17 cellular contexts compared by ENCODE assay signal in genomic region chr12:32435921-32436710, GRCh38. TPM values are rescaled to one million over a fixed set of nuclear protein-coding genes. Genes with fewer than 3 reads are reported as not detected.
DNase-seq lines count a peak whose midpoint lies in the region; ATAC-seq and TF ChIP-seq lines count a peak whose summit lies in the region.
"Had no signal": no experiment of that assay in that cellular context is flagged by ENCODE, and none has a peak within 500 bp of the region (broad histone marks: within the 10 kb centered on the region; RNA-seq: fewer than 3 reads in every experiment).

No MANE protein-coding gene starts in this region.

- no peaks in the 10 kb centered on the region for H3K79me1 ChIP-seq in IMR-90 (ENCODE audit: low read depth in 1 of 2, low read length in 2 of 2)

- POLR2A ChIA-PET in IMR-90 (lab: Charles Lee; ENCODE audit: unreplicated experiment): no interaction called here

- WGBS in IMR-90 (ENCODE audit: extremely low coverage in 2 of 2, insufficient read length in 1 of 2), 2 experiments: no CpG with 5 or more reads among the region's 7 CpGs
- 96 to 100% methylated on average over 5 to 7 of the region's 7 CpGs for WGBS in endodermal cell (ENCODE audit: insufficient coverage in 1 of 2, insufficient read length in 1 of 2), 2 experiments
- 68 to 77% methylated on average over 7 of the region's 7 CpGs for WGBS in tibial nerve, 2 donors

- no peaks in the 10 kb centered on the region for H3K27me3 Mint-ChIP-seq in endodermal cell (ENCODE audit: insufficient read depth)
- H3K27me3 Mint-ChIP-seq: dendritic cell treated with granulocyte-macrophage colony-stimulating factor and Interleukin-4, amounts not matched to agents 40 ng/mL and 50 ng/mL, for 4 days had no signal

- H3K36me3 Mint-ChIP-seq in endodermal cell (ENCODE audit: low read depth): peaks cover 21% of the 10 kb centered on the region

- H3K4me2 ChIP-seq in BLaER1 treated with 17β-estradiol and CSF1 and Interleukin-3, amounts not matched to agents 10 nM and 100 nM: peak overlapping the region in 8 of 11 experiments; percentile 56 to 83 (median 68); a peak in 13 of 22 replicates
- H3K4me2 ChIP-seq in IMR-90 (ENCODE audit: low read depth, low read length): peak overlapping the region; percentile 78; the same call in 1 of the 2 replicates

- no peak overlapping the region for H3K56ac ChIP-seq in IMR-90 (ENCODE audit: extremely low read depth, insufficient read depth, low read length)

- H3K36me3 ChIP-seq in BLaER1 treated with 17β-estradiol and CSF1 and Interleukin-3, amounts not matched to agents 10 nM and 100 nM: no peaks in the 10 kb centered on the region
- H3K36me3 ChIP-seq in IMR-90 (ENCODE audit: control insufficient read depth, insufficient read depth, low read length) (no peaks in the 10 kb centered on the region), endodermal cell (ENCODE audit: control insufficient read depth, insufficient read depth, low read length) (peaks cover 8% of the 10 kb centered on the region), tibial nerve (no peaks in the 10 kb centered on the region)
- H3K36me3 ChIP-seq: esophagus squamous epithelium, right atrium auricular region had no signal

- no peak overlapping the region for H2AFZ ChIP-seq in IMR-90 (replicated peaks; ENCODE audit: low read length, poor library complexity)

- H2BK20ac ChIP-seq in IMR-90 (ENCODE audit: low read depth, low read length): peak overlapping the region; percentile 50

- TF ChIP-seq EP300 in tibial nerve (IDR thresholded peaks at IDR 0.05): no peak

- no peaks in the 10 kb centered on the region for H3K27me3 ChIP-seq in BLaER1 treated with 17β-estradiol and CSF1 and Interleukin-3, amounts not matched to agents 10 nM and 100 nM
- peaks cover 3% of the 10 kb centered on the region for H3K27me3 ChIP-seq in IMR-90 (ENCODE audit: control insufficient read depth, insufficient read depth, low read length)
- H3K27me3 ChIP-seq in endodermal cell (ENCODE audit: control insufficient read depth, insufficient read depth, low read length, poor library complexity, severe bottlenecking): no peaks in the 10 kb centered on the region
- no peaks in the 10 kb centered on the region for H3K27me3 ChIP-seq in tibial nerve
- H3K27me3 ChIP-seq: esophagus squamous epithelium, right atrium auricular region had no signal

- peaks cover 0 to 33% (median 21%) of the 10 kb centered on the region in 10 experiments; a peak in 15 of 20 replicates for H3K4me1 ChIP-seq in BLaER1 treated with 17β-estradiol and CSF1 and Interleukin-3, amounts not matched to agents 10 nM and 100 nM
- peaks cover 9% of the 10 kb centered on the region for H3K4me1 ChIP-seq in IMR-90 (ENCODE audit: control insufficient read depth, insufficient read depth, low read length)
- H3K4me1 ChIP-seq in endodermal cell (ENCODE audit: control insufficient read depth, insufficient read depth, low read length): no peaks in the 10 kb centered on the region
- no peaks in the 10 kb centered on the region for H3K4me1 ChIP-seq in tibial nerve

- H3K14ac ChIP-seq in IMR-90 (replicated peaks; ENCODE audit: low read depth, low read length): no peak overlapping the region

- ATAC-seq in IMR-90 (ENCODE audit: low read depth) (peak; percentile 82), HG02610 (IDR thresholded peaks at IDR 0.05; ENCODE audit: unreplicated experiment) (no peak)
- ATAC-seq: left ventricle myocardium superior had no signal

- H3K9me1 ChIP-seq in IMR-90 (ENCODE audit: insufficient read depth, low read length): peaks cover 2% of the 10 kb centered on the region; the same call in 1 of the 2 replicates

- no peak for TF ChIP-seq RAD21 in IMR-90 (IDR thresholded peaks at IDR 0.05; ENCODE audit: low read length)

- no peak overlapping the region for H2AK5ac ChIP-seq in IMR-90 (ENCODE audit: low read depth, low read length)

- intact Hi-C loops in IMR-90 (cut with micrococcal nuclease): loop anchor here (5.0 kb wide), 1 partner anchor 54 kb away; no protein-coding TSS in a partner anchor

- CTCF ChIA-PET in IMR-90 (lab: Yijun Ruan, JAX): interaction anchor here (0.9 kb wide), 1 partner anchor 14 kb away, joined by 3 read pairs; no protein-coding TSS in a partner anchor

- peak overlapping the region; percentile 46 for H3K27ac Mint-ChIP-seq in endodermal cell
- H3K27ac Mint-ChIP-seq: activated CD4-positive, alpha-beta memory T cell treated with anti-CD3 and anti-CD28 coated beads, Interleukin-2, amount 10 ng/mL, durations not matched to agents 7 days and 5 days; dendritic cell treated with granulocyte-macrophage colony-stimulating factor and Interleukin-4, amounts not matched to agents 40 ng/mL and 50 ng/mL, for 4 days had no signal

- H3K18ac ChIP-seq in IMR-90 (ENCODE audit: low read depth, low read length): peak overlapping the region; percentile 26

- no peak overlapping the region for H2BK15ac ChIP-seq in IMR-90 (ENCODE audit: low read depth, low read length)

- dilution Hi-C loops in IMR-90 (cut with HindIII; ENCODE audit: low sequenced_read_pairs, unreplicated experiment): no loop called here

- no peaks in the 10 kb centered on the region for H4K20me1 ChIP-seq in BLaER1 treated with 17β-estradiol and CSF1 and Interleukin-3, amounts not matched to agents 10 nM and 100 nM
- H4K20me1 ChIP-seq in IMR-90 (ENCODE audit: insufficient read depth, low read length): peaks cover 3% of the 10 kb centered on the region; the same call in 1 of the 2 replicates

- no peak overlapping the region for H3K4me3 ChIP-seq in BLaER1 treated with 17β-estradiol and CSF1 and Interleukin-3, amounts not matched to agents 10 nM and 100 nM
- H3K4me3 ChIP-seq in IMR-90 (ENCODE audit: insufficient read depth, low read depth, low read length) (no peak overlapping the region), endodermal cell (ENCODE audit: low read length) (no peak overlapping the region), tibial nerve (no peak overlapping the region)
- H3K4me3 ChIP-seq: esophagus squamous epithelium, right atrium auricular region, SK-N-MC had no signal

- no peak overlapping the region for H3K23ac ChIP-seq in IMR-90 (ENCODE audit: low read depth, low read length)

- no peak overlapping the region for H4K91ac ChIP-seq in IMR-90 (ENCODE audit: insufficient read depth, low read depth, low read length)

- peaks cover 36% of the 10 kb centered on the region for H3K4me1 Mint-ChIP-seq in endodermal cell
- H3K4me1 Mint-ChIP-seq: activated CD4-positive, alpha-beta memory T cell treated with anti-CD3 and anti-CD28 coated beads, Interleukin-2, amount 10 ng/mL, durations not matched to agents 7 days and 5 days had no signal

- TF ChIP-seq POLR2A in IMR-90 (IDR thresholded peaks at IDR 0.05; ENCODE audit: low read depth, low read length): no peak
- TF ChIP-seq POLR2A in tibial nerve (IDR thresholded peaks at IDR 0.05): no peak

- BruUV-seq in IMR-90 (replicated peaks; lab: Mats Ljungman, UMichigan): no TSS peak

- H3K4me3 Mint-ChIP-seq in endodermal cell: no peak overlapping the region
- H3K4me3 Mint-ChIP-seq: activated CD4-positive, alpha-beta memory T cell treated with anti-CD3 and anti-CD28 coated beads, Interleukin-2, amount 10 ng/mL, durations not matched to agents 7 days and 5 days; dendritic cell treated with granulocyte-macrophage colony-stimulating factor and Interleukin-4, amounts not matched to agents 40 ng/mL and 50 ng/mL, for 4 days; nephron progenitor cell had no signal

- 0 out of 2 replicates have a peak overlapping the region, but pooled peaks have one; percentile 11 for H2BK120ac ChIP-seq in IMR-90 (ENCODE audit: low read depth, low read length)

- no peak for TF ChIP-seq CTCF in IMR-90 (conservative IDR thresholded peaks at IDR 0.05; ENCODE audit: low read depth, low read length)
- no peak for TF ChIP-seq CTCF in endodermal cell (conservative IDR thresholded peaks at IDR 0.05)
- no peak for TF ChIP-seq CTCF in tibial nerve (IDR thresholded peaks at IDR 0.05)
- no peak for TF ChIP-seq CTCF in GM13977 (IDR thresholded peaks at IDR 0.05; ENCODE audit: extremely low read depth, insufficient read depth, missing control alignments)

- 0 out of 22 replicates have a peak, but pooled peaks cover 0 to 4% (median 0%) of the 10 kb centered on the region in 11 experiments for H3K9me3 ChIP-seq in BLaER1 treated with 17β-estradiol and CSF1 and Interleukin-3, amounts not matched to agents 10 nM and 100 nM (replicated peaks in 1 of 11)
- no peaks in the 10 kb centered on the region for H3K9me3 ChIP-seq in IMR-90 (ENCODE audit: control insufficient read depth, insufficient read depth, low read length)
- H3K9me3 ChIP-seq in endodermal cell (ENCODE audit: control insufficient read depth, low read length): no peaks in the 10 kb centered on the region
- H3K9me3 ChIP-seq in tibial nerve: no peaks in the 10 kb centered on the region
- H3K9me3 ChIP-seq: esophagus squamous epithelium, right atrium auricular region had no signal

- in situ Hi-C loops in IMR-90 (cut with MboI; ENCODE audit: low sequenced_read_pairs) (no loop called here), GM13977 (cut with MboI; ENCODE audit: low pct_unique_long_range_greater_than_20kb, low sequenced_read_pairs, unreplicated experiment) (no loop called here)

- no peak overlapping the region for H4K8ac ChIP-seq in IMR-90 (ENCODE audit: low read depth in 2 of 2, low read length in 2 of 2)

- no peaks in the 10 kb centered on the region for H3K9me3 Mint-ChIP-seq in endodermal cell
- H3K9me3 Mint-ChIP-seq: activated CD4-positive, alpha-beta memory T cell treated with anti-CD3 and anti-CD28 coated beads, Interleukin-2, amount 10 ng/mL, durations not matched to agents 7 days and 5 days; dendritic cell treated with granulocyte-macrophage colony-stimulating factor and Interleukin-4, amounts not matched to agents 40 ng/mL and 50 ng/mL, for 4 days; nephron progenitor cell had no signal

- peak overlapping the region; percentile 4 for H2BK5ac ChIP-seq in IMR-90 (ENCODE audit: low read depth, low read length, poor library complexity, severe bottlenecking)

- peak overlapping the region in 2 of 11 experiments; percentile 52 to 60; a peak in 3 of 22 replicates for H3K9ac ChIP-seq in BLaER1 treated with 17β-estradiol and CSF1 and Interleukin-3, amounts not matched to agents 10 nM and 100 nM
- H3K9ac ChIP-seq in IMR-90 (ENCODE audit: low read depth, low read length) (no peak overlapping the region), endodermal cell (ENCODE audit: extremely low read depth, low read length, poor library complexity, severe bottlenecking) (no peak overlapping the region)

- peak; percentile 40 for DNase-seq in IMR-90
- DNase-seq in endodermal cell: no peak
- DNase-seq in midbrain (lab: John Stamatoyannopoulos, UW): peak; percentile 32
- DNase-seq in tibial nerve (ENCODE audit: low spot score in 2 of 2): no peak
- DNase-seq in GM13977 (ENCODE audit: low spot score): no peak
- no peak for DNase-seq in activated effector memory CD4-positive, alpha-beta T cell treated with anti-CD3 and anti-CD28 coated beads, Interleukin-2, amount 50 U/mL, for 16 hours
- DNase-seq: activated CD4-positive, alpha-beta memory T cell treated with anti-CD3 and anti-CD28 coated beads, Interleukin-2, amount 10 ng/mL, durations not matched to agents 7 days and 5 days; DMS153; esophagus squamous epithelium; left ventricle myocardium superior; NCI-H1105; nephron progenitor cell had no signal

- H4K5ac ChIP-seq in IMR-90 (ENCODE audit: low read depth, low read length): no peak overlapping the region

- peak overlapping the region; percentile 57; the same call in 1 of the 2 replicates for H3K4ac ChIP-seq in IMR-90 (ENCODE audit: low read depth, low read length)

- no peak overlapping the region for H2AK9ac ChIP-seq in IMR-90 (replicated peaks; ENCODE audit: low read depth, low read length, poor library complexity)

- H3K27ac ChIP-seq in BLaER1 treated with 17β-estradiol and CSF1 and Interleukin-3, amounts not matched to agents 10 nM and 100 nM: peak overlapping the region in 5 of 11 experiments; percentile 19 to 79 (median 71); a peak in 6 of 22 replicates
- H3K27ac ChIP-seq in IMR-90 (ENCODE audit: insufficient read depth, low read length): no peak overlapping the region
- H3K27ac ChIP-seq in endodermal cell (ENCODE audit: low read depth, low read length): no peak overlapping the region
- no peak overlapping the region for H3K27ac ChIP-seq in tibial nerve
- H3K27ac ChIP-seq: esophagus squamous epithelium, right atrium auricular region, SK-N-MC had no signal

RNA-seq across cellular contexts. Expression of gene FGD4, which starts 36.8 kb away (rescaled TPM):
- total RNA-seq in IMR-90 (2012; rRNA removed) (8.8 and 10.3 TPM in 2 replicates), endodermal cell (10 to 100 TPM; 27.6 to 57.7 TPM), tibial nerve (100 to 1,000 TPM in 1 of 4 donors, 10 to 100 TPM in 3; 78.3 to 102 (median 84.2) TPM)
- polyA plus RNA-seq in IMR-90 (2012; rRNA removed): 2.1 TPM in 2 replicates
- polyA plus RNA-seq in IMR-90 (2012; cell fraction: cytosol; rRNA removed): 0.42 and 0.75 TPM in 2 replicates
- polyA plus RNA-seq in IMR-90 (2012; cell fraction: nucleus; rRNA removed; ENCODE audit: low replicate concordance): 0.78 and 4.6 TPM in 2 replicates
- polyA plus RNA-seq in endodermal cell (2013, experiment 1 of 2): 10.7 TPM
- polyA plus RNA-seq in endodermal cell (2013, experiment 2 of 2): 11.1 TPM

Comparison
In these comparisons a context has a peak if more than half of its experiments do, and no peak if none do; other contexts are left out.
1. DNase-seq: peak in IMR-90 (single experiment) and midbrain (single experiment); none in endodermal cell (single experiment), tibial nerve (0 of 2), GM13977 (single experiment) and activated effector memory CD4-positive, alpha-beta T cell treated with anti-CD3 and anti-CD28 coated beads, Interleukin-2, amount 50 U/mL, for 16 hours (single experiment).